ENCODE assay signal across 8 cellular contexts in the genomic region with DNA sequence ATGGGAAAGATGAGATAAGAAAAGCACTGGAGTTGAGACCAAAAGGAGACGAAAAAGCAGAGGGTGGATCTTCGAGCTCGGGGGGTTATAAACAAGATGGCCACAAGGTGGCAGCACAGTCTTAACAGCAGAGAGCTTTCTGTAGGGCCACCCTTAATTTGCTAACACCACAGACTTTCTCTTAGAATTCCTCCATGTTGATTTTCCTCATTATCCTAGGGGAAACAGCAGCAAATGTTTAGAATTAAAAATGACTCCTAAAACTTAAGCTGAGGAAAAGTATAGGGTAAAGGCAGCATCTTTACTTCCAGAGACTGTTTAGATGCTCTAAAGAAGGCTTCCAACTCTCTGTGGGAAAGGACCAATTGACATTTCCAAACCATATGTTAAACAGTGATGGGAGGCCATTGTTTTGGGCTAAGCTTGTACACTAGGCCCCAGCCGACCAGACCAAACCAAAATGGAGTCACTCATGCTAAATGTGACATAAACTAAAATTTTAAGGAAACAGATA. TPM values are rescaled to one million over a fixed set of nuclear protein-coding genes. Genes with fewer than 3 reads are reported as not detected.
DNase-seq lines count a peak whose midpoint lies in the region; ATAC-seq and TF ChIP-seq lines count a peak whose summit lies in the region.

No MANE protein-coding gene starts in this region.

- H3K27ac ChIP-seq in GM23248 (no peak overlapping the region), prostate gland (no peak overlapping the region), aorta (ENCODE audit: low read depth in 1 of 2, low read length in 2 of 2) (no peak overlapping the region)

- no peaks in the 10 kb centered on the region for H4K20me1 ChIP-seq in GM23248 (ENCODE audit: insufficient read depth)

- H3K27ac Mint-ChIP-seq in activated naive CD8-positive, alpha-beta T cell treated with anti-CD3 and anti-CD28 coated beads for 36 hours, result no peak overlapping the region

- H3K9me3 ChIP-seq in GM23248 (ENCODE audit: low read depth) (no peaks in the 10 kb centered on the region), prostate gland (no peaks in the 10 kb centered on the region), aorta (ENCODE audit: control insufficient read depth, low read length) (no peaks in the 10 kb centered on the region)

- no peak for TF ChIP-seq POLR2A in prostate gland (IDR thresholded peaks at IDR 0.05)

- H3K4me1 ChIP-seq in GM23248 (ENCODE audit: insufficient read depth), result peaks cover 19% of the 10 kb centered on the region
- H3K4me1 ChIP-seq in prostate gland (replicated peaks), result no peaks in the 10 kb centered on the region
- no peaks in the 10 kb centered on the region for H3K4me1 ChIP-seq in aorta (ENCODE audit: control insufficient read depth in 1 of 2, insufficient read depth in 2 of 2, low read length in 2 of 2)

- intact Hi-C loops in Right ventricle myocardium inferior (cut with DNase I) (loop anchor here (1.0 to 2.0 kb wide), 3 partner anchors 19 to 261 kb away; no protein-coding TSS in a partner anchor), prostate gland (cut with DNase I) (loop anchor here (1.0 to 10.0 kb wide), 2 partner anchors 149 to 261 kb away; partner anchors contain the start of gene RGL1), aorta (cut with DNase I) (loop anchor here (1.0 to 2.0 kb wide), 2 partner anchors 261 kb away; no protein-coding TSS in a partner anchor)

- no peak overlapping the region for H3K4me3 Mint-ChIP-seq in activated naive CD8-positive, alpha-beta T cell treated with anti-CD3 and anti-CD28 coated beads for 36 hours

- peak; percentile 72 to 98 (median 87) for TF ChIP-seq CTCF in prostate gland (IDR thresholded peaks at IDR 0.05)

- peaks cover 1% of the 10 kb centered on the region for H3K36me3 Mint-ChIP-seq in activated naive CD8-positive, alpha-beta T cell treated with anti-CD3 and anti-CD28 coated beads for 36 hours

- ATAC-seq in SK-N-SH treated with all-trans-retinoic acid at 6 μM for 48 hours (peak; percentile 99), Right ventricle myocardium inferior (peak; percentile 76), aorta (ENCODE audit: low FRiP score) (peak; percentile 94)

- 2 to 6% methylated on average over 4 of the region's 4 CpGs for WGBS in GM23248 (ENCODE audit: low coverage in 1 of 2, low lambda C conversion rate in 2 of 2, missing lambda C conversion rate in 2 of 2), 2 experiments
- WGBS in prostate gland, result 8% methylated on average over 4 of the region's 4 CpGs
- 6 to 8% methylated on average over 4 of the region's 4 CpGs for WGBS in aorta, 2 donors

- no peaks in the 10 kb centered on the region for H3F3A ChIP-seq in GM23248 (ENCODE audit: insufficient read depth)

- DNase-seq in Caki2 (ENCODE audit: low read depth) (peak; percentile 57), GM23248 (peak; percentile 86), NCI-H1092 (lab: John Stamatoyannopoulos, UW) (peak; percentile 59), Right ventricle myocardium inferior (ENCODE audit: missing footprints) (peak; percentile 72), prostate gland (ENCODE audit: low spot score) (peak; percentile 80), aorta (peak; percentile 83 to 91)
- DNase-seq in activated naive CD8-positive, alpha-beta T cell treated with anti-CD3 and anti-CD28 coated beads for 36 hours, result peak; percentile 54

- H3K27me3 ChIP-seq in GM23248 (replicated peaks; ENCODE audit: insufficient read depth) (no peaks in the 10 kb centered on the region), prostate gland (replicated peaks; ENCODE audit: insufficient read depth) (no peaks in the 10 kb centered on the region), aorta (ENCODE audit: control insufficient read depth in 1 of 2, insufficient read depth in 2 of 2, low read length in 1 of 2) (no peaks in the 10 kb centered on the region)

- H3K36me3 ChIP-seq in GM23248 (ENCODE audit: low read depth) (no peaks in the 10 kb centered on the region), prostate gland (no peaks in the 10 kb centered on the region), aorta (ENCODE audit: control insufficient read depth in 1 of 2, insufficient read depth in 2 of 2, low read length in 1 of 2) (no peaks in the 10 kb centered on the region)

- no peaks in the 10 kb centered on the region for H3K79me2 ChIP-seq in GM23248 (ENCODE audit: insufficient read depth)

- H2AFZ ChIP-seq in GM23248, result peak overlapping the region; percentile 72

- peaks cover 8% of the 10 kb centered on the region for H3K27me3 Mint-ChIP-seq in activated naive CD8-positive, alpha-beta T cell treated with anti-CD3 and anti-CD28 coated beads for 36 hours

- H3K9ac ChIP-seq in GM23248, result peak overlapping the region; percentile 39

- peak overlapping the region; percentile 32 for H3K4me2 ChIP-seq in GM23248 (ENCODE audit: unreplicated experiment)

- H3K9me3 Mint-ChIP-seq in activated naive CD8-positive, alpha-beta T cell treated with anti-CD3 and anti-CD28 coated beads for 36 hours, result peaks cover 1% of the 10 kb centered on the region

- peaks cover 33% of the 10 kb centered on the region for H3K4me1 Mint-ChIP-seq in activated naive CD8-positive, alpha-beta T cell treated with anti-CD3 and anti-CD28 coated beads for 36 hours

- no peaks in the 10 kb centered on the region for H3K9me2 ChIP-seq in GM23248 (ENCODE audit: insufficient read depth)

- in situ Hi-C loops in Caki2 (cut with HindIII; ENCODE audit: low pct_unique_long_range_greater_than_20kb, low sequenced_read_pairs) (no loop called here), GM23248 (cut with MboI) (loop anchor here (10.0 kb wide), 2 partner anchors 259 to 389 kb away; no protein-coding TSS in a partner anchor)

- H3K4me3 ChIP-seq in GM23248 (no peak overlapping the region), prostate gland (no peak overlapping the region), aorta (ENCODE audit: low read length in 2 of 2) (no peak overlapping the region)

TF ChIP-seq in SK-N-SH treated with all-trans-retinoic acid at 6 μM for 48 hours, 23 proteins besides CTCF, POLR2A, EP300 and RAD21:
- TF ChIP-seq BACH2 (CRISPR knock-in tag; IDR thresholded peaks at IDR 0.05; ENCODE audit: borderline replicate concordance), result no peak
- peak; percentile 87; the same call in 1 of the 2 replicates for TF ChIP-seq OSR1 (CRISPR knock-in tag; IDR thresholded peaks at IDR 0.05)
- no peak for TF ChIP-seq ZNF70 (CRISPR knock-in tag; IDR thresholded peaks at IDR 0.05)
- TF ChIP-seq POU6F1 (CRISPR knock-in tag; IDR thresholded peaks at IDR 0.05; ENCODE audit: borderline replicate concordance, low read depth), result peak; percentile 81; the same call in 1 of the 2 replicates
- TF ChIP-seq ZNF8 (CRISPR knock-in tag; IDR thresholded peaks at IDR 0.05), result no peak
- TF ChIP-seq ESRRG (CRISPR knock-in tag; IDR thresholded peaks at IDR 0.05), result no peak

RNA-seq across cellular contexts. Expression of gene APOBEC4, which starts 2.5 kb away (rescaled TPM):
- total RNA-seq in Caki2 (2014; rRNA removed; shearing (Covaris generic); ENCODE audit: low replicate concordance), result not detected in 2 replicates
- total RNA-seq in GM23248 (2014; rRNA removed; shearing (Covaris generic)), result not detected in 2 replicates
- polyA plus RNA-seq in GM23248 (2016; fragmentation: Nextera tagmentation; extraction: Ambion mirVana), result not detected in 2 replicates
- total RNA-seq in activated naive CD8-positive, alpha-beta T cell treated with anti-CD3 and anti-CD28 coated beads for 36 hours, result not detected
- total RNA-seq in Right ventricle myocardium inferior, result not detected
- under 1 TPM in 1 of 2 donors, not detected in 1; 0.34 TPM for total RNA-seq in prostate gland
- total RNA-seq in aorta, result not detected
- polyA plus RNA-seq in aorta, result not detected

RNA-seq across cellular contexts. Expression of gene ARPC5, which starts 20.0 kb away (rescaled TPM):
- 86.9 and 128 TPM in 2 replicates for total RNA-seq in Caki2 (2014; rRNA removed; shearing (Covaris generic); ENCODE audit: low replicate concordance)
- 388 and 428 TPM in 2 replicates for total RNA-seq in GM23248 (2014; rRNA removed; shearing (Covaris generic))
- 666 and 676 TPM in 2 replicates for polyA plus RNA-seq in GM23248 (2016; fragmentation: Nextera tagmentation; extraction: Ambion mirVana)
- total RNA-seq in activated naive CD8-positive, alpha-beta T cell treated with anti-CD3 and anti-CD28 coated beads for 36 hours, result 100 to 1,000 TPM; 130 to 136 TPM
- 40.2 TPM for total RNA-seq in Right ventricle myocardium inferior
- 10 to 100 TPM; 62.9 to 92.8 TPM for total RNA-seq in prostate gland
- 100 to 1,000 TPM; 115 to 131 TPM for total RNA-seq in aorta
- 100 to 1,000 TPM in 1 of 2 donors, 10 to 100 TPM in 1; 90.6 to 162 TPM for polyA plus RNA-seq in aorta
